Comparison of ENCODE assay signal across 27 cellular contexts in the genomic region with DNA sequence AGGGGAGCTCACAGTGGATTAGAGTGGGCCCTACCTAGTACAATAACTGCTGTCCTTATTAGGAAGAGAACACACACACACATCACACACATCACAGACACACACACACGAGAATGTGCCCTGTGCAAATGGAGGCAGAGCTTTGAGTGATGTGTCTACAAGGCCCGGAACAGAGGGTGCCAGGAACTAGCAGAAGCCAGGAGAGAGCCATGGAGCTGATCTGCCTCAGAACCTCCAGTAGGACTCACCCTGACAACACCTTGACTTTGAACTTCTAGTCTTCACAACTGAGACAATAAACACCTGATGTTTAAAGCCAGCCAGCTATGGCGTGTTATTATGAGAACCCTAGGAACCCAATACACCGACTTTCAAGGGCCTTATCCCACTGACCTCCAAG.
"Had no signal": no experiment of that assay in that cellular context is flagged by ENCODE, and none has a peak within 500 bp of the region (broad histone marks: within the 10 kb centered on the region; RNA-seq: fewer than 3 reads in every experiment).

No MANE protein-coding gene starts in this region.

- H3K4me1 ChIP-seq: colonic mucosa, gastrocnemius medialis, left lung, right atrium auricular region, testis, tibial artery, uterus had no signal

- H3K36me3 ChIP-seq: colonic mucosa, left lung, ovary, right atrium auricular region, upper lobe of left lung, uterus had no signal

- H3K9me3 Mint-ChIP-seq: dendritic cell treated with granulocyte-macrophage colony-stimulating factor and Interleukin-4, amounts not matched to agents 40 ng/mL and 50 ng/mL, for 4 days; endodermal cell; mesothelial cell of epicardium; naive thymus-derived CD8-positive, alpha-beta T cell; stimulated activated effector memory CD8-positive, alpha-beta T cell treated with anti-CD3 and anti-CD28 coated beads, Interleukin-12 subunit alpha, Interleukin-12 subunit beta, amount 100 ng/mL, for 72 hours had no signal

- H3K27me3 Mint-ChIP-seq: dendritic cell treated with granulocyte-macrophage colony-stimulating factor and Interleukin-4, amounts not matched to agents 40 ng/mL and 50 ng/mL, for 4 days; naive thymus-derived CD8-positive, alpha-beta T cell had no signal

- H3K4me3 Mint-ChIP-seq: dendritic cell treated with granulocyte-macrophage colony-stimulating factor and Interleukin-4, amounts not matched to agents 40 ng/mL and 50 ng/mL, for 4 days; endodermal cell; mesothelial cell of epicardium; naive thymus-derived CD8-positive, alpha-beta T cell; stimulated activated effector memory CD8-positive, alpha-beta T cell treated with anti-CD3 and anti-CD28 coated beads, Interleukin-12 subunit alpha, Interleukin-12 subunit beta, amount 100 ng/mL, for 72 hours had no signal

- H3K4me3 ChIP-seq: colonic mucosa, gastrocnemius medialis, left lung, ovary, right atrium auricular region, testis, tibial artery, upper lobe of left lung, uterus had no signal

- ATAC-seq: esophagus mucosa; gastrocnemius medialis; left lung; naive thymus-derived CD8-positive, alpha-beta T cell; sciatic nerve; stimulated activated effector memory CD8-positive, alpha-beta T cell treated with anti-CD3 and anti-CD28 coated beads, Interleukin-12 subunit alpha, Interleukin-12 subunit beta, amount 100 ng/mL, for 72 hours had no signal

- H3K27me3 ChIP-seq: colonic mucosa, gastrocnemius medialis, left lung, ovary, right atrium auricular region, testis, tibial artery, upper lobe of left lung, uterus had no signal

- H3K4me1 Mint-ChIP-seq: endodermal cell; mesothelial cell of epicardium; stimulated activated effector memory CD8-positive, alpha-beta T cell treated with anti-CD3 and anti-CD28 coated beads, Interleukin-12 subunit alpha, Interleukin-12 subunit beta, amount 100 ng/mL, for 72 hours had no signal

- H3K36me3 Mint-ChIP-seq: mesothelial cell of epicardium; stimulated activated effector memory CD8-positive, alpha-beta T cell treated with anti-CD3 and anti-CD28 coated beads, Interleukin-12 subunit alpha, Interleukin-12 subunit beta, amount 100 ng/mL, for 72 hours had no signal

- DNase-seq: effector CD8-positive, alpha-beta T cell; endodermal cell; foreskin fibroblast; gastrocnemius medialis; head of caudate nucleus; kidney; left lung; mesenchymal stem cell; naive thymus-derived CD8-positive, alpha-beta T cell; occipital lobe; ovary; stimulated activated CD4-positive, alpha-beta T cell treated with anti-CD3 and anti-CD28 coated beads, Interleukin-2, amount 100 ng/mL, for 24 hours; stimulated activated CD4-positive, alpha-beta T cell treated with anti-CD3 and anti-CD28 coated beads, Interleukin-4, amount 100 ng/mL, for 24 hours; stimulated activated naive CD4-positive, alpha-beta T cell treated with Interleukin-2 at 50 U/mL for 16 hours; substantia nigra; testis; tibial artery; upper lobe of left lung; uterus had no signal

- H3K27ac ChIP-seq: colonic mucosa, epithelial cell of prostate, gastrocnemius medialis, left lung, ovary, right atrium auricular region, testis, tibial artery, upper lobe of left lung, uterus had no signal

- H3K27ac Mint-ChIP-seq: dendritic cell treated with granulocyte-macrophage colony-stimulating factor and Interleukin-4, amounts not matched to agents 40 ng/mL and 50 ng/mL, for 4 days; endodermal cell; mesothelial cell of epicardium; naive thymus-derived CD8-positive, alpha-beta T cell; stimulated activated effector memory CD8-positive, alpha-beta T cell treated with anti-CD3 and anti-CD28 coated beads, Interleukin-12 subunit alpha, Interleukin-12 subunit beta, amount 100 ng/mL, for 72 hours had no signal

- H3K9me3 ChIP-seq: colonic mucosa, gastrocnemius medialis, left lung, ovary, right atrium auricular region, testis, tibial artery, upper lobe of left lung, uterus had no signal
